In the genomic region with DNA sequence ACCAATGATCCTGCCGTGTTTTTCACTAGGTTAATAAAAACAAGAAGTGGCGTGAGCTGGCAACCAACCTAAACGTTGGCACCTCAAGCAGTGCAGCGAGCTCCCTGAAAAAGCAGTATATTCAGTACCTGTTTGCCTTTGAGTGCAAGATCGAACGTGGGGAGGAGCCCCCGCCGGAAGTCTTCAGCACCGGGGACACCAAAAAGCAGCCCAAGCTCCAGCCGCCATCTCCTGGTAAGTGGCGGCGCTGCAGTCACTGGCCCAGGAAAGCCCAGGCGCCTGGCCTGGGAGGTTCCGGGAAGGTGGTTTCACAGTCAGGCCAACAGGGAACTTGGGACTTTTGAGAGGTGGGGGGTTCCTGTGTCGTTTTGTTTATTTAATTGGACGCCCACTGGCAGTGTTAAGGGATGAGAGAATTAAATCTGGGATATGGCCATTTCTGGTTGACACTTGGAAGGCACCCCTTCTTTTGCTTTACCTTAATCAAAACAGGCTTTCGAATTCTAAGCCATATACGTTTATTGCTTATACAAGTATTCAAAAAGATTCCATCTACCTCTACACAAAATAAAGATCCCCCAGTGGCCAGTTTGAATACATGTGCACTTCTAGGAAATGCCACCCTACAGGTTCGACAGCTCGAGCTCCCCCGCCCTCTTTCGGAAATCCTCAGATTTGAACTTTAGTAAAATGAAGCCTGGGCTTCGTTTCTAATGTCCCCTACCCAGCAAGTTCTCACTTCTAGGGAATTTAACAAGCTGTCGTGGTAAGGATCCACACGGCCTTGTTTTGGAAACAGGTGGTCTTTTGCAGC, we compare ENCODE assay signal across 8 cellular contexts.
DNase-seq lines count a peak whose midpoint lies in the region; ATAC-seq and TF ChIP-seq lines count a peak whose summit lies in the region.

No MANE protein-coding gene starts in this region.

- TF ChIP-seq EP300 in ovary (IDR thresholded peaks at IDR 0.05) = no peak

- no peak overlapping the region for H3K4me2 ChIP-seq in IMR-90 (ENCODE audit: low read depth, low read length)

- H3K9me3 ChIP-seq in IMR-90 (ENCODE audit: control insufficient read depth, insufficient read depth, low read length) (no peaks in the 10 kb centered on the region), SJCRH30 (replicated peaks) (no peaks in the 10 kb centered on the region), ovary (no peaks in the 10 kb centered on the region), thyroid gland (no peaks in the 10 kb centered on the region)

- in situ Hi-C loops in IMR-90 (cut with MboI; ENCODE audit: low sequenced_read_pairs) = loop anchor here (5.0 to 25.0 kb wide), 3 partner anchors 147 to 1847 kb away; no protein-coding TSS in a partner anchor

- peak overlapping the region; percentile 3 for H2AK9ac ChIP-seq in IMR-90 (replicated peaks; ENCODE audit: low read depth, low read length, poor library complexity)

- H3K9me1 ChIP-seq in IMR-90 (ENCODE audit: insufficient read depth, low read length) = peaks cover 2% of the 10 kb centered on the region; the same call in 1 of the 2 replicates

- H3K14ac ChIP-seq in IMR-90 (replicated peaks; ENCODE audit: low read depth, low read length) = no peak overlapping the region

- H3K27ac ChIP-seq in IMR-90 (ENCODE audit: insufficient read depth, low read length) (no peak overlapping the region), SJCRH30 (no peak overlapping the region), ovary (no peak overlapping the region), thyroid gland (peak overlapping the region in 1 of 3 donors; percentile 20)

- H3K4me3 ChIP-seq in IMR-90 (ENCODE audit: insufficient read depth, low read depth, low read length) = no peak overlapping the region
- no peak overlapping the region for H3K4me3 ChIP-seq in SJCRH30
- H3K4me3 ChIP-seq in ovary = no peak overlapping the region
- no peak overlapping the region for H3K4me3 ChIP-seq in thyroid gland (replicated peaks in 1 of 3)

- peak; percentile 91 for ATAC-seq in IMR-90 (ENCODE audit: low read depth)
- no peak for ATAC-seq in GM19463 (IDR thresholded peaks at IDR 0.05; ENCODE audit: unreplicated experiment)

- H3K4me1 ChIP-seq in IMR-90 (ENCODE audit: control insufficient read depth, insufficient read depth, low read length) = peaks cover 3% of the 10 kb centered on the region; the same call in 1 of the 2 replicates
- H3K4me1 ChIP-seq in SJCRH30 = no peaks in the 10 kb centered on the region
- no peaks in the 10 kb centered on the region for H3K4me1 ChIP-seq in ovary (ENCODE audit: insufficient read depth)
- peaks cover 32 to 33% of the 10 kb centered on the region in 2 donors for H3K4me1 ChIP-seq in thyroid gland

- no peak overlapping the region; the same call in 1 of the 2 replicates for H3K4ac ChIP-seq in IMR-90 (ENCODE audit: low read depth, low read length)

- DNase-seq in DMS114 treated with DMSO at 0.1 percent for 48 hours (lab: John Stamatoyannopoulos, UW; ENCODE audit: unreplicated experiment) (peak; percentile 4), IMR-90 (peak; percentile 56), SJCRH30 (peak; percentile 34 to 46), germinal center (ENCODE audit: low spot score) (peak; percentile 62), ovary (peak; percentile 62 to 84 (median 78)), thyroid gland (peak; percentile 96 to 97)
- peak; percentile 66 for DNase-seq in activated naive CD4-positive, alpha-beta T cell treated with Interleukin-2 at 50 U/mL for 16 hours

- no peak for TF ChIP-seq POLR2A in IMR-90 (IDR thresholded peaks at IDR 0.05; ENCODE audit: low read depth, low read length)
- TF ChIP-seq POLR2A in ovary (IDR thresholded peaks at IDR 0.05) = no peak
- TF ChIP-seq POLR2A in thyroid gland (IDR thresholded peaks at IDR 0.05) = peak in 1 of 2 donors; percentile 25

- H3K36me3 ChIP-seq in IMR-90 (ENCODE audit: control insufficient read depth, insufficient read depth, low read length) (peaks cover 43% of the 10 kb centered on the region), SJCRH30 (peaks cover 19% of the 10 kb centered on the region), ovary (no peaks in the 10 kb centered on the region), thyroid gland (peaks cover 9 to 30% of the 10 kb centered on the region in 2 donors)

- no peak overlapping the region for H4K91ac ChIP-seq in IMR-90 (ENCODE audit: insufficient read depth, low read depth, low read length)

- no TSS peak for BruUV-seq in IMR-90 (replicated peaks; lab: Mats Ljungman, UMichigan)

- no peak overlapping the region for H3K23ac ChIP-seq in IMR-90 (ENCODE audit: low read depth, low read length)

- H4K5ac ChIP-seq in IMR-90 (ENCODE audit: low read depth, low read length) = no peak overlapping the region

- H2AFZ ChIP-seq in IMR-90 (replicated peaks; ENCODE audit: low read length, poor library complexity) = peak overlapping the region; percentile 70

- 26% methylated on average over 8 of the region's 25 CpGs; no CpG with 5 or more reads in 1 of the 2 experiments for WGBS in IMR-90 (ENCODE audit: extremely low coverage in 2 of 2, insufficient read length in 1 of 2), 2 experiments
- 41 to 46% (median 42%) methylated on average over 25 of the region's 25 CpGs for WGBS in ovary, 3 donors
- 35% methylated on average over 25 of the region's 25 CpGs for WGBS in thyroid gland, 2 donors

- 0 out of 2 replicates have a peak overlapping the region, but pooled peaks have one; percentile 18 for H2BK20ac ChIP-seq in IMR-90 (ENCODE audit: low read depth, low read length)

- H2BK5ac ChIP-seq in IMR-90 (ENCODE audit: low read depth, low read length, poor library complexity, severe bottlenecking) = no peak overlapping the region

- no peak overlapping the region for H2AK5ac ChIP-seq in IMR-90 (ENCODE audit: low read depth, low read length)

- intact Hi-C loops in IMR-90 (cut with micrococcal nuclease) = loop anchor here (1.0 to 5.0 kb wide), 4 partner anchors 150 to 1857 kb away; no protein-coding TSS in a partner anchor
- intact Hi-C loops in ovary (cut with DNase I) = loop anchor here in 3 of 4 donors (5.0 to 10.0 kb wide), 4 partner anchors 147 to 620 kb away; no protein-coding TSS in a partner anchor
- intact Hi-C loops in thyroid gland (cut with DNase I) = loop anchor here (5.0 to 10.0 kb wide), 2 partner anchors 150 to 622 kb away; no protein-coding TSS in a partner anchor

- peak; percentile 89 for TF ChIP-seq CTCF in IMR-90 (conservative IDR thresholded peaks at IDR 0.05; ENCODE audit: low read depth, low read length)
- peak; percentile 82 to 90 (median 82) for TF ChIP-seq CTCF in ovary (IDR thresholded peaks at IDR 0.05)
- TF ChIP-seq CTCF in thyroid gland (IDR thresholded peaks at IDR 0.05) = peak; percentile 62 to 98 (median 96)

- dilution Hi-C loops in IMR-90 (cut with HindIII; ENCODE audit: low sequenced_read_pairs, unreplicated experiment) = no loop called here

- CTCF ChIA-PET in IMR-90 (lab: Yijun Ruan, JAX) = interaction anchor here (0.6 to 1.3 kb wide), 8 partner anchors 11 to 409 kb away, joined by 3 to 7 read pairs (median 3); no protein-coding TSS in a partner anchor

- no peak overlapping the region for H3K9ac ChIP-seq in IMR-90 (ENCODE audit: low read depth, low read length)

- H4K8ac ChIP-seq in IMR-90 (ENCODE audit: low read depth in 2 of 2, low read length in 2 of 2) = peak overlapping the region; percentile 6 to 65; a peak in 2 of 4 replicates

- no peaks in the 10 kb centered on the region for H4K20me1 ChIP-seq in IMR-90 (ENCODE audit: insufficient read depth, low read length)

- H3K18ac ChIP-seq in IMR-90 (ENCODE audit: low read depth, low read length) = no peak overlapping the region

- no peaks in the 10 kb centered on the region for H3K27me3 ChIP-seq in IMR-90 (ENCODE audit: control insufficient read depth, insufficient read depth, low read length)
- H3K27me3 ChIP-seq in SJCRH30 = no peaks in the 10 kb centered on the region
- H3K27me3 ChIP-seq in ovary = no peaks in the 10 kb centered on the region
- no peaks in the 10 kb centered on the region for H3K27me3 ChIP-seq in thyroid gland

- H3K56ac ChIP-seq in IMR-90 (ENCODE audit: extremely low read depth, insufficient read depth, low read length) = no peak overlapping the region

- POLR2A ChIA-PET in IMR-90 (lab: Charles Lee; ENCODE audit: unreplicated experiment) = no interaction called here

- H2BK15ac ChIP-seq in IMR-90 (ENCODE audit: low read depth, low read length) = no peak overlapping the region

- peaks cover 3 to 11% of the 10 kb centered on the region in 2 experiments for H3K79me1 ChIP-seq in IMR-90 (ENCODE audit: low read depth in 1 of 2, low read length in 2 of 2)

- peak; percentile 96 for TF ChIP-seq RAD21 in IMR-90 (IDR thresholded peaks at IDR 0.05; ENCODE audit: low read length)

- peak overlapping the region; percentile 30; the same call in 1 of the 2 replicates for H2BK120ac ChIP-seq in IMR-90 (ENCODE audit: low read depth, low read length)

TF ChIP-seq in IMR-90, 13 proteins besides CTCF, POLR2A, EP300 and RAD21:
- peak; percentile 95 for TF ChIP-seq SMC3 (IDR thresholded peaks at IDR 0.05; ENCODE audit: low read depth, low read length)
- 0 out of 2 replicates have a peak, but pooled peaks have one; percentile 37 for TF ChIP-seq MAZ (IDR thresholded peaks at IDR 0.05; ENCODE audit: borderline replicate concordance, low read depth, low read length)
- no peak for TF ChIP-seq RFX5 (IDR thresholded peaks at IDR 0.05; ENCODE audit: low read depth, low read length)
- no peak for TF ChIP-seq MXI1 (IDR thresholded peaks at IDR 0.05; ENCODE audit: borderline replicate concordance, low read depth, low read length)

Comparison
In these comparisons a context has a peak if more than half of its experiments do, and no peak if none do; other contexts are left out.
1. DNase-seq: peak in every context shown above with its lines; median percentile 96 in thyroid gland; 78 in ovary; 66 in activated naive CD4-positive, alpha-beta T cell treated with Interleukin-2 at 50 U/mL for 16 hours; 62 in germinal center; 56 in IMR-90; 40 in SJCRH30; 4 in DMS114 treated with DMSO at 0.1 percent for 48 hours.